ENCODE assay signal across 30 cellular contexts in the genomic region with DNA sequence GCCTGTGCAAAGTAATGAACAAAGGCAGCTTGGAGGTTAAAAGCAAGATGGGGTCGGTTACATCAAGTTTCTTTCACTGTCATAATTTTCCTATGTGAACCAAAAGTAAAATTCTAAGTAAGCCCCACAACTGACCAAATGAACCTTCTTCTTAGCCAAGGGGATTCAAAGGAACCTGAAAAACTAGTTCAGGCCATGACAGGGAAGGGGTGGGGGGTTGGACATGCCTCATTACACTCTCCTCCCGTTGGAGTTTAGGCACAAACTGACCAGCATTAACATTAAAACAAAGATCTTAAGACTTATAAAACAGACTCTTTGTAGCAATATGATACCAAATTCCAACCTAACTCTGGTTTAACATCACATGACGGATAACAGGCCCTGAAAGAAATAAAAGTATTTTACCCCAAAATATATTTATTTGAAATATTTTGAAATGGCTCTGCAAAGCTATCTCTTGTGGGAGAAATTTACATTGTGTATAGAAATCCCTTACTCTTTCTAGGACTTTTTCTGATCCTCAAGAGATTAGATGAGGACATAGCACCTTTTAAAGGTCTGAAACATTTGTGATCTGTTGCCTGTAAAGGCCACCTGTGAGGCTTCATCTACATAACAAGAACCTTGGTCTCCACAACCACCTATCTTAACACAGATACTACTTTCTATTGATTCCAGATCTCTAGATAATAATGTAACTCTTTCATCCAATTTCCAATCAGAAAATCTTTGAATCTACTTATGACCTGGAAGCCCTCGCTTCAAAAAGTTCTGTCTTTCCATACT.
"Had no signal": no experiment of that assay in that cellular context is flagged by ENCODE, and none has a peak within 500 bp of the region (broad histone marks: within the 10 kb centered on the region; RNA-seq: fewer than 3 reads in every experiment).

No MANE protein-coding gene starts in this region.

- H3K4me3 ChIP-seq: adrenal gland, body of pancreas, esophagus muscularis mucosa, heart right ventricle, pancreas, prostate gland, skin epidermis, thoracic aorta, uterus had no signal

- DNase-seq: activated CD4-positive, alpha-beta memory T cell treated with anti-CD3 and anti-CD28 coated beads for 36 hours; activated CD4-positive, alpha-beta T cell treated with anti-CD3 and anti-CD28 coated beads, Interleukin-2, amount 10 ng/mL, durations not matched to agents 24 days and 14 days; activated CD4-positive, CD25-positive, alpha-beta regulatory T cell treated with anti-CD3 and anti-CD28 coated beads, Interleukin-2, amount 50 U/mL, for 72 hours; activated CD8-positive, alpha-beta memory T cell treated with anti-CD3 and anti-CD28 coated beads, Interleukin-2, amount 50 U/mL, for 4 hours; activated effector memory CD4-positive, alpha-beta T cell treated with anti-CD3 and anti-CD28 coated beads, Interleukin-2, amount 50 U/mL, for 16 hours; activated naive CD4-positive, alpha-beta T cell treated with anti-CD3 and anti-CD28 coated beads for 36 hours; activated naive CD8-positive, alpha-beta T cell treated with anti-CD3 and anti-CD28 coated beads for 36 hours; activated T-cell treated with anti-CD3 and anti-CD28 coated beads, Interleukin-2, amount 50 U/mL, for 1 hour; adrenal gland; aorta; body of pancreas; dermis blood vessel endothelial cell; effector CD4-positive, alpha-beta T cell; foreskin melanocyte; heart right ventricle; left colon; naive B cell; nucleus accumbens; pancreas; retina; stimulated activated CD4-positive, alpha-beta T cell treated with anti-CD3 and anti-CD28 coated beads, Interleukin-4, amount 100 ng/mL, for 24 hours; T-helper 9 cell; uterus; WERI-Rb-1 had no signal

- H3K27me3 ChIP-seq: adrenal gland, body of pancreas, esophagus muscularis mucosa, heart right ventricle, pancreas, uterus had no signal

- H3K4me1 ChIP-seq: adrenal gland, prostate gland, uterus had no signal

- H3K9me3 ChIP-seq: adrenal gland, body of pancreas, esophagus muscularis mucosa, pancreas, prostate gland, thoracic aorta, uterus had no signal

- ATAC-seq: body of pancreas; heart right ventricle; left colon; pancreas; sciatic nerve; stimulated activated effector memory CD8-positive, alpha-beta T cell treated with anti-CD3 and anti-CD28 coated beads, Interleukin-12 subunit alpha, Interleukin-12 subunit beta, amount 100 ng/mL, for 72 hours had no signal

- H3K36me3 ChIP-seq: adrenal gland, esophagus muscularis mucosa, heart right ventricle, pancreas, prostate gland, thoracic aorta, uterus, WERI-Rb-1 had no signal

- H3K27ac ChIP-seq: adrenal gland, body of pancreas, esophagus muscularis mucosa, heart right ventricle, pancreas, prostate gland, skin epidermis, thoracic aorta, uterus, WERI-Rb-1 had no signal
